25 cellular contexts compared by ENCODE assay signal in genomic region chr16:84232969-84233368, GRCh38. TPM values are rescaled to one million over a fixed set of nuclear protein-coding genes. Genes with fewer than 3 reads are reported as not detected.
DNase-seq lines count a peak whose midpoint lies in the region; ATAC-seq, FAIRE-seq and TF ChIP-seq lines count a peak whose summit lies in the region.
"Had no signal": no experiment of that assay in that cellular context is flagged by ENCODE, and none has a peak within 500 bp of the region (broad histone marks: within the 10 kb centered on the region; RNA-seq: fewer than 3 reads in every experiment).

No MANE protein-coding gene starts in this region.

- H4K20me1 ChIP-seq in IMR-90 (ENCODE audit: insufficient read depth, low read length) (no peaks in the 10 kb centered on the region), osteoblast (ENCODE audit: insufficient read depth, low read length) (no peaks in the 10 kb centered on the region)

- no peak overlapping the region for H3K27ac Mint-ChIP-seq in MCF 10A (ENCODE audit: low read depth, unreplicated experiment)

- no peak for TF ChIP-seq CTCF in HEK293 (tag by site-specific recombination; IDR thresholded peaks at IDR 0.05)
- no peak for TF ChIP-seq CTCF in IMR-90 (conservative IDR thresholded peaks at IDR 0.05; ENCODE audit: low read depth, low read length)
- no peak for TF ChIP-seq CTCF in bronchial epithelial cell (IDR thresholded peaks at IDR 0.05; ENCODE audit: insufficient read depth, low read length, severe bottlenecking)
- TF ChIP-seq CTCF in osteoblast (IDR thresholded peaks at IDR 0.05; ENCODE audit: extremely low read depth, low read depth, low read length) = no peak
- TF ChIP-seq CTCF in sigmoid colon (IDR thresholded peaks at IDR 0.05) = no peak
- no peak for TF ChIP-seq CTCF in MCF 10A (IDR thresholded peaks at IDR 0.05; ENCODE audit: unreplicated experiment)

- 0 out of 2 replicates have a peak, but pooled peaks cover under 1% of the 10 kb centered on the region for H3K9me1 ChIP-seq in IMR-90 (ENCODE audit: insufficient read depth, low read length)

- no peaks in the 10 kb centered on the region for H3K79me1 ChIP-seq in IMR-90 (ENCODE audit: low read depth in 1 of 2, low read length in 2 of 2)

- no peak overlapping the region for H3K56ac ChIP-seq in IMR-90 (ENCODE audit: extremely low read depth, insufficient read depth, low read length)

- intact Hi-C loops in IMR-90 (cut with micrococcal nuclease) = no loop called here
- intact Hi-C loops in sigmoid colon (cut with DNase I) = no loop called here
- intact Hi-C loops in MCF 10A (cut with micrococcal nuclease) = no loop called here

- H3K4me2 ChIP-seq in IMR-90 (ENCODE audit: low read depth, low read length) (no peak overlapping the region), osteoblast (ENCODE audit: insufficient read depth, low read length) (no peak overlapping the region)
- H3K4me2 ChIP-seq: A549 had no signal

- H3K27ac ChIP-seq in HEK293 (ENCODE audit: extremely low read depth, low read depth, low read length) (no peak overlapping the region), IMR-90 (ENCODE audit: insufficient read depth, low read length) (no peak overlapping the region), osteoblast (ENCODE audit: low read depth, low read length) (no peak overlapping the region), sigmoid colon (no peak overlapping the region)

- POLR2A ChIA-PET in HEK293 (lab: Yijun Ruan, JAX) = no interaction called here
- POLR2A ChIA-PET in IMR-90 (lab: Charles Lee; ENCODE audit: unreplicated experiment) = no interaction called here
- POLR2A ChIA-PET in MCF 10A (lab: Yijun Ruan, JAX) = no interaction called here

- H4K8ac ChIP-seq in IMR-90 (ENCODE audit: low read depth in 2 of 2, low read length in 2 of 2) = no peak overlapping the region

- CTCF ChIA-PET in HEK293 (lab: Yijun Ruan, JAX) = interaction anchor here (0.7 to 1.5 kb wide), 2 partner anchors 9 to 44 kb away, joined by 3 read pairs; no protein-coding TSS in a partner anchor
- CTCF ChIA-PET in IMR-90 (lab: Yijun Ruan, JAX) = interaction anchor here (0.7 kb wide), 1 partner anchor 455 kb away, joined by 3 read pairs; no protein-coding TSS in a partner anchor
- CTCF ChIA-PET in MCF 10A (lab: Yijun Ruan, JAX) = interaction anchor here (0.6 kb wide), 2 partner anchors 25 to 145 kb away, joined by 3 to 5 read pairs; no protein-coding TSS in a partner anchor

- BruUV-seq in IMR-90 (replicated peaks; lab: Mats Ljungman, UMichigan) (no TSS peak), MCF 10A (replicated peaks; lab: Mats Ljungman, UMichigan) (no TSS peak)

- TF ChIP-seq EP300 in sigmoid colon (IDR thresholded peaks at IDR 0.05) = no peak

- H4K5ac ChIP-seq in IMR-90 (ENCODE audit: low read depth, low read length) = no peak overlapping the region

- no peak overlapping the region for H2BK15ac ChIP-seq in IMR-90 (ENCODE audit: low read depth, low read length)

- no peak overlapping the region for H2BK20ac ChIP-seq in IMR-90 (ENCODE audit: low read depth, low read length)

- no peak overlapping the region for H3K23ac ChIP-seq in IMR-90 (ENCODE audit: low read depth, low read length)

- H3K79me2 ChIP-seq in osteoblast (ENCODE audit: insufficient read depth, low read length) = no peaks in the 10 kb centered on the region

- H3K4me3 Mint-ChIP-seq in MCF 10A (ENCODE audit: unreplicated experiment) = no peak overlapping the region
- H3K4me3 Mint-ChIP-seq: CD4-positive, alpha-beta memory T cell had no signal

- no peak for TF ChIP-seq RAD21 in IMR-90 (IDR thresholded peaks at IDR 0.05; ENCODE audit: low read length)

- H3K9me3 Mint-ChIP-seq in MCF 10A (ENCODE audit: unreplicated experiment) = no peaks in the 10 kb centered on the region
- H3K9me3 Mint-ChIP-seq: CD4-positive, alpha-beta memory T cell had no signal

- no peak overlapping the region for H3K14ac ChIP-seq in IMR-90 (replicated peaks; ENCODE audit: low read depth, low read length)

- dilution Hi-C loops in IMR-90 (cut with HindIII; ENCODE audit: low sequenced_read_pairs, unreplicated experiment) = no loop called here

- no peak overlapping the region for H2BK5ac ChIP-seq in IMR-90 (ENCODE audit: low read depth, low read length, poor library complexity, severe bottlenecking)

- H3K27me3 Mint-ChIP-seq in MCF 10A (ENCODE audit: insufficient read depth, unreplicated experiment) = peaks cover 61% of the 10 kb centered on the region

- TF ChIP-seq POLR2A in IMR-90 (IDR thresholded peaks at IDR 0.05; ENCODE audit: low read depth, low read length) (no peak), sigmoid colon (IDR thresholded peaks at IDR 0.05) (no peak)

- H3K36me3 Mint-ChIP-seq in MCF 10A (ENCODE audit: insufficient read depth, unreplicated experiment) = no peaks in the 10 kb centered on the region
- H3K36me3 Mint-ChIP-seq: CD4-positive, alpha-beta memory T cell had no signal

- H3K9me3 ChIP-seq in HEK293 (ENCODE audit: control insufficient read depth, insufficient read depth, low read depth, low read length) (no peaks in the 10 kb centered on the region), IMR-90 (ENCODE audit: control insufficient read depth, insufficient read depth, low read length) (no peaks in the 10 kb centered on the region), osteoblast (ENCODE audit: low read depth, low read length) (no peaks in the 10 kb centered on the region), sigmoid colon (no peaks in the 10 kb centered on the region)
- H3K9me3 ChIP-seq: A549 had no signal

- H2BK120ac ChIP-seq in IMR-90 (ENCODE audit: low read depth, low read length) = no peak overlapping the region

- no peaks in the 10 kb centered on the region for H3K4me1 Mint-ChIP-seq in MCF 10A (ENCODE audit: insufficient read depth, unreplicated experiment)

- no peak overlapping the region for H2AFZ ChIP-seq in IMR-90 (replicated peaks; ENCODE audit: low read length, poor library complexity)
- no peak overlapping the region for H2AFZ ChIP-seq in osteoblast (ENCODE audit: low read length)

- in situ Hi-C loops in IMR-90 (cut with MboI; ENCODE audit: low sequenced_read_pairs) = no loop called here

- H3K27me3 ChIP-seq in IMR-90 (ENCODE audit: control insufficient read depth, insufficient read depth, low read length) (peaks cover 32% of the 10 kb centered on the region), bronchial epithelial cell (ENCODE audit: control insufficient read depth, insufficient read depth, low read length) (peaks cover 3% of the 10 kb centered on the region), osteoblast (ENCODE audit: insufficient read depth, low read length) (peaks cover 5% of the 10 kb centered on the region), sigmoid colon (no peaks in the 10 kb centered on the region)

- no peaks in the 10 kb centered on the region for H3K36me3 ChIP-seq in HEK293 (ENCODE audit: control insufficient read depth in 2 of 2, insufficient read depth in 1 of 2, low read length in 2 of 2)
- no peaks in the 10 kb centered on the region for H3K36me3 ChIP-seq in IMR-90 (ENCODE audit: control insufficient read depth, insufficient read depth, low read length)
- no peaks in the 10 kb centered on the region for H3K36me3 ChIP-seq in bronchial epithelial cell (ENCODE audit: control insufficient read depth, insufficient read depth, low read length)
- H3K36me3 ChIP-seq in osteoblast (ENCODE audit: insufficient read depth, low read length) = no peaks in the 10 kb centered on the region
- no peaks in the 10 kb centered on the region for H3K36me3 ChIP-seq in sigmoid colon

- H2AK9ac ChIP-seq in IMR-90 (replicated peaks; ENCODE audit: low read depth, low read length, poor library complexity) = peak overlapping the region; percentile 49

- no peak overlapping the region for H4K91ac ChIP-seq in IMR-90 (ENCODE audit: insufficient read depth, low read depth, low read length)

- 100% methylated on average over 1 of the region's 5 CpGs; no CpG with 5 or more reads in 1 of the 2 experiments for WGBS in IMR-90 (ENCODE audit: extremely low coverage in 2 of 2, insufficient read length in 1 of 2), 2 experiments
- WGBS in sigmoid colon, 2 donors = 91 to 94% methylated on average over 5 of the region's 5 CpGs

- FAIRE-seq in bronchial epithelial cell (lab: Jason Lieb, UNC) = peak; percentile 7
- FAIRE-seq: A549, GM12892, H1 had no signal

- no peak overlapping the region for H3K4ac ChIP-seq in IMR-90 (ENCODE audit: low read depth, low read length)

- no peak overlapping the region for H3K18ac ChIP-seq in IMR-90 (ENCODE audit: low read depth, low read length)

- H3K4me1 ChIP-seq in HEK293 (ENCODE audit: control insufficient read depth, insufficient read depth, low read length) = no peaks in the 10 kb centered on the region
- peaks cover 5% of the 10 kb centered on the region for H3K4me1 ChIP-seq in IMR-90 (ENCODE audit: control insufficient read depth, insufficient read depth, low read length)
- peaks cover 7% of the 10 kb centered on the region for H3K4me1 ChIP-seq in osteoblast (ENCODE audit: insufficient read depth, low read length)
- H3K4me1 ChIP-seq in sigmoid colon = peaks cover 0 to 13% (median 11%) of the 10 kb centered on the region in 4 donors

- H3K4me3 ChIP-seq in HEK293 (ENCODE audit: low read depth, low read length) = no peak overlapping the region
- no peak overlapping the region for H3K4me3 ChIP-seq in IMR-90 (ENCODE audit: insufficient read depth, low read depth, low read length)
- H3K4me3 ChIP-seq in bronchial epithelial cell (ENCODE audit: low read depth, low read length) = no peak overlapping the region
- H3K4me3 ChIP-seq in osteoblast (ENCODE audit: insufficient read depth, low read length) = no peak overlapping the region
- H3K4me3 ChIP-seq in sigmoid colon = no peak overlapping the region
- H3K4me3 ChIP-seq: A549 had no signal

- DNase-seq in IMR-90 = no peak
- DNase-seq in bronchial epithelial cell (ENCODE audit: low read depth) = no peak
- DNase-seq in osteoblast (ENCODE audit: insufficient read length, low spot score, missing footprints) = peak; percentile 49
- no peak for DNase-seq in sigmoid colon
- no peak for DNase-seq in MCF 10A (ENCODE audit: unreplicated experiment)
- no peak for DNase-seq in SIG-M5 (lab: John Stamatoyannopoulos, UW)
- DNase-seq: 8988T; ACHN; AML-193; C1 segment of cervical spinal cord; Calu3; CD4-positive, alpha-beta memory T cell; COR-L47; DMS53; DMS79 treated with DMSO at 0.1 percent for 48 hours; GF-D8; H7; HCEC 1CT had no signal

- ATAC-seq in IMR-90 (ENCODE audit: low read depth) = no peak
- ATAC-seq: A549 had no signal

- no peak overlapping the region for H2AK5ac ChIP-seq in IMR-90 (ENCODE audit: low read depth, low read length)

- no peak overlapping the region for H3K9ac ChIP-seq in IMR-90 (ENCODE audit: low read depth, low read length)

RNA-seq across cellular contexts. Expression of gene KCNG4, which starts 6.8 kb away (rescaled TPM):
- not detected in 2 replicates for total RNA-seq in IMR-90 (2012; rRNA removed)
- not detected in 2 replicates for polyA plus RNA-seq in IMR-90 (2012; rRNA removed)
- not detected in 2 replicates for polyA plus RNA-seq in IMR-90 (2012; cell fraction: cytosol; rRNA removed)
- not detected in 2 replicates for polyA plus RNA-seq in IMR-90 (2012; cell fraction: nucleus; rRNA removed; ENCODE audit: low replicate concordance)
- total RNA-seq in bronchial epithelial cell = not detected in 2 replicates
- total RNA-seq in osteoblast = not detected in 2 replicates
- total RNA-seq in sigmoid colon = not detected
- not detected for polyA plus RNA-seq in sigmoid colon
- not detected in 2 replicates for total RNA-seq in MCF 10A (2022)
- total RNA-seq: Calu3; CD4-positive, alpha-beta memory T cell; Daoy; G401; H1; H7 had no signal
- polyA plus RNA-seq: A549; BJ; CD4-positive, alpha-beta memory T cell; H1 had no signal

RNA-seq across cellular contexts. Expression of gene ADAD2, which starts 42.0 kb away (rescaled TPM):
- not detected in 2 replicates for total RNA-seq in IMR-90 (2012; rRNA removed)
- not detected in 2 replicates for polyA plus RNA-seq in IMR-90 (2012; rRNA removed)
- polyA plus RNA-seq in IMR-90 (2012; cell fraction: cytosol; rRNA removed) = 0.06 TPM in 1 of 2 replicates, not detected in the other
- 0.03 TPM in 1 of 2 replicates, not detected in the other for polyA plus RNA-seq in IMR-90 (2012; cell fraction: nucleus; rRNA removed; ENCODE audit: low replicate concordance)
- total RNA-seq in bronchial epithelial cell = not detected in 2 replicates
- total RNA-seq in osteoblast = under 0.01 TPM in 1 of 2 replicates, not detected in the other
- under 1 TPM in 2 of 4 donors, not detected in 2; 0.36 to 0.83 TPM for total RNA-seq in sigmoid colon
- polyA plus RNA-seq in sigmoid colon = under 1 TPM in 1 of 3 donors, not detected in 2; 0.29 TPM
- total RNA-seq in MCF 10A (2022) = not detected in 2 replicates
- total RNA-seq: Calu3; CD4-positive, alpha-beta memory T cell; Daoy; G401; H7 had no signal
- polyA plus RNA-seq: A549; BJ; CD4-positive, alpha-beta memory T cell had no signal

RNA-seq across cellular contexts. Expression of gene TAF1C, which starts 46.1 kb away (rescaled TPM):
- total RNA-seq in IMR-90 (2012; rRNA removed) (6.1 and 7.3 TPM in 2 replicates), bronchial epithelial cell (7.3 and 7.9 TPM in 2 replicates), osteoblast (19.5 and 20.6 TPM in 2 replicates), sigmoid colon (10 to 100 TPM; 19.6 to 49.0 (median 30.0) TPM), MCF 10A (2022) (29.3 and 35.1 TPM in 2 replicates)
- polyA plus RNA-seq in IMR-90 (2012; rRNA removed) (35.5 and 41.6 TPM in 2 replicates), sigmoid colon (10 to 100 TPM in 1 of 3 donors, 1 to 10 TPM in 2; 5.4 to 44.7 (median 6.0) TPM)
- polyA plus RNA-seq in IMR-90 (2012; cell fraction: cytosol; rRNA removed) = 15.1 and 17.4 TPM in 2 replicates
- 397 and 707 TPM in 2 replicates for polyA plus RNA-seq in IMR-90 (2012; cell fraction: nucleus; rRNA removed; ENCODE audit: low replicate concordance)
